Comparison of ENCODE assay signal across 9 cellular contexts in the genomic region with DNA sequence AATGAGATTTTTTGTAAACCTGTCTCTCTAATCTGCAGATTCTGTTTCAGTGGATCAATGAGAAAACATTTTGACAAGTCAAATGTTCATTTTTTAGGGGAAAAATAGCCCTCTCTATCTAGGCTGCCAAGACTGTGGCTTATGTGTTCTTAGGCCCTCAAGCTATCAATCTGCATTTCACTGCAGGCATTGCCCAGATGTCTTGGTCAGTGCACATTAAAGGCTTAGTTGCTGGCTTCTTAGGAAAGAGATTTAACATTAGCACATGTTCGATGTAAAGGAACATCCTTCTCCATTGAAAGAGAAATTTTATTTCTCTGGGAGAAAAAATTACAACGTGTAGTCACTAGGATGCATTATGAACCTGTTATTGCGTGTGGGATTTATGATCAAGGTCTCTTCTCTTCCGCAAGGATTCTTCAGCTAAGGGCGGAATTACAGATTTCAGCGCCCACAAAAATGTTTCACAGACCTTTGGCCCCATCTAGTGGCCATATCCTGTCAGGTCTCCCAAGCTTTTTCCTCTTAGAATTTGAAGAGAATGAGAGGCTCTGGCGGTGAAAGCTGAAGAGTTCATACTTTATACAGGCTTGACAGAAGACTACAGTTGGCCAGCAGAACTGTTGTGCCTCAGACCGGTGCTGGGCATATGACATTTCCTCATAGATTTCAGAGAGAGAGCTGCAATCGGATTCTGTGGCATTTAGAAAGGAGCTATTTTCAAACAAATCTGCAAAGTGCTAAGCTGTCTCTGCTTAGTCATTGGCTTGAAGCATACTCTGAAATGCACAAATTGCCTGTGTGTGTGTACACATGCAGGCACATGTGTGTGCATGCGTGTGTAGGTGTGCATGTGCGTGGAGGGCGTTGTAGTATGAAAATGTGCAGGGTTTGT.
DNase-seq lines count a peak whose midpoint lies in the region; ATAC-seq and TF ChIP-seq lines count a peak whose summit lies in the region.
"Had no signal": no experiment of that assay in that cellular context is flagged by ENCODE, and none has a peak within 500 bp of the region (broad histone marks: within the 10 kb centered on the region; RNA-seq: fewer than 3 reads in every experiment).

No MANE protein-coding gene starts in this region.

- ATAC-seq in CD8-positive, alpha-beta T cell = no peak
- peak; percentile 90 for ATAC-seq in GM19395 (IDR thresholded peaks at IDR 0.05; ENCODE audit: unreplicated experiment)
- peak; percentile 76 for ATAC-seq in HG03521 (IDR thresholded peaks at IDR 0.05; ENCODE audit: unreplicated experiment)
- no peak for ATAC-seq in stimulated activated naive CD8-positive, alpha-beta T cell treated with anti-CD3 and anti-CD28 coated beads, Interleukin-15, amount 100 ng/mL, for 72 hours

- no peak overlapping the region for H3K4me3 Mint-ChIP-seq in CD8-positive, alpha-beta T cell
- no peak overlapping the region for H3K4me3 Mint-ChIP-seq in endothelial cell (ENCODE audit: unreplicated experiment)
- H3K4me3 Mint-ChIP-seq in stimulated activated naive CD8-positive, alpha-beta T cell treated with anti-CD3 and anti-CD28 coated beads, Interleukin-15, amount 100 ng/mL, for 72 hours = no peak overlapping the region
- H3K4me3 Mint-ChIP-seq: T-helper 1 cell treated with Interleukin-12 subunit alpha and Interleukin-12 subunit beta and Interleukin-4 antibody, amounts not matched to agents 30 μg/mL and 1 μg/mL, for 36 hours had no signal

- peak in 6 of 7 experiments; percentile 18 to 64 (median 33) for DNase-seq in CD8-positive, alpha-beta T cell
- DNase-seq in NCI-H526 treated with DMSO at 0.1 percent for 48 hours (lab: John Stamatoyannopoulos, UW) = peak; percentile 39
- DNase-seq in activated CD4-positive, alpha-beta T cell treated with anti-CD3 and anti-CD28 coated beads, Interleukin-2, amount 50 U/mL, for 48 hours = peak; percentile 40 to 57
- peak; percentile 73 for DNase-seq in endothelial cell (ENCODE audit: low spot score)
- DNase-seq in middle frontal gyrus (ENCODE audit: extremely low spot score, low spot score) = peak; percentile 80
- peak; percentile 30 to 36 for DNase-seq in stimulated activated naive CD8-positive, alpha-beta T cell treated with anti-CD3 and anti-CD28 coated beads, Interleukin-15, amount 100 ng/mL, for 72 hours

- POLR2A ChIA-PET in CD8-positive, alpha-beta T cell (lab: Charles Lee) = interaction anchor here (0.7 kb wide), 1 partner anchor 689 kb away, joined by 3 read pairs; no protein-coding TSS in a partner anchor

- no peaks in the 10 kb centered on the region for H3K27me3 ChIP-seq in CD8-positive, alpha-beta T cell (ENCODE audit: insufficient read depth, low read length)

- H3K27ac Mint-ChIP-seq in CD8-positive, alpha-beta T cell = no peak overlapping the region
- no peak overlapping the region for H3K27ac Mint-ChIP-seq in endothelial cell (ENCODE audit: unreplicated experiment)
- no peak overlapping the region for H3K27ac Mint-ChIP-seq in stimulated activated naive CD8-positive, alpha-beta T cell treated with anti-CD3 and anti-CD28 coated beads, Interleukin-15, amount 100 ng/mL, for 72 hours
- H3K27ac Mint-ChIP-seq: T-helper 1 cell treated with Interleukin-12 subunit alpha and Interleukin-12 subunit beta and Interleukin-4 antibody, amounts not matched to agents 30 μg/mL and 1 μg/mL, for 36 hours had no signal

- no peaks in the 10 kb centered on the region for H3K4me1 ChIP-seq in CD8-positive, alpha-beta T cell (ENCODE audit: insufficient read depth, low read length)

- H3K36me3 ChIP-seq in CD8-positive, alpha-beta T cell (ENCODE audit: insufficient read depth, low read length) = no peaks in the 10 kb centered on the region

- CTCF ChIA-PET in CD8-positive, alpha-beta T cell (lab: Charles Lee) = interaction anchor here (0.8 to 2.1 kb wide), 10 partner anchors 9 to 780 kb away, joined by 3 to 7 read pairs (median 4); no protein-coding TSS in a partner anchor

- peaks cover 27% of the 10 kb centered on the region for H3K27me3 Mint-ChIP-seq in CD8-positive, alpha-beta T cell (ENCODE audit: low read depth)
- no peaks in the 10 kb centered on the region for H3K27me3 Mint-ChIP-seq in endothelial cell (ENCODE audit: unreplicated experiment)
- H3K27me3 Mint-ChIP-seq in stimulated activated naive CD8-positive, alpha-beta T cell treated with anti-CD3 and anti-CD28 coated beads, Interleukin-15, amount 100 ng/mL, for 72 hours = peaks cover 31% of the 10 kb centered on the region

- H3K9me3 ChIP-seq in CD8-positive, alpha-beta T cell (ENCODE audit: low read length) = no peaks in the 10 kb centered on the region

- H3K9me3 Mint-ChIP-seq in CD8-positive, alpha-beta T cell = no peaks in the 10 kb centered on the region
- H3K9me3 Mint-ChIP-seq in endothelial cell (ENCODE audit: unreplicated experiment) = no peaks in the 10 kb centered on the region
- H3K9me3 Mint-ChIP-seq in stimulated activated naive CD8-positive, alpha-beta T cell treated with anti-CD3 and anti-CD28 coated beads, Interleukin-15, amount 100 ng/mL, for 72 hours = no peaks in the 10 kb centered on the region
- H3K9me3 Mint-ChIP-seq: T-helper 1 cell treated with Interleukin-12 subunit alpha and Interleukin-12 subunit beta and Interleukin-4 antibody, amounts not matched to agents 30 μg/mL and 1 μg/mL, for 36 hours had no signal

- H3K4me3 ChIP-seq in CD8-positive, alpha-beta T cell (ENCODE audit: low read depth, low read length) = no peak overlapping the region

- TF ChIP-seq CTCF in CD8-positive, alpha-beta T cell (IDR thresholded peaks at IDR 0.05) = peak; percentile 77
- TF ChIP-seq CTCF in endothelial cell (IDR thresholded peaks at IDR 0.05; ENCODE audit: unreplicated experiment) = peak; percentile 85

- no peaks in the 10 kb centered on the region for H3K4me1 Mint-ChIP-seq in CD8-positive, alpha-beta T cell (ENCODE audit: low read depth)
- peaks cover 4% of the 10 kb centered on the region for H3K4me1 Mint-ChIP-seq in endothelial cell (ENCODE audit: unreplicated experiment)
- H3K4me1 Mint-ChIP-seq in stimulated activated naive CD8-positive, alpha-beta T cell treated with anti-CD3 and anti-CD28 coated beads, Interleukin-15, amount 100 ng/mL, for 72 hours = no peaks in the 10 kb centered on the region

- H3K36me3 Mint-ChIP-seq in CD8-positive, alpha-beta T cell = no peaks in the 10 kb centered on the region
- H3K36me3 Mint-ChIP-seq in endothelial cell (ENCODE audit: low read depth, unreplicated experiment) = no peaks in the 10 kb centered on the region

- H3K27ac ChIP-seq in CD8-positive, alpha-beta T cell (ENCODE audit: low read depth, low read length) = no peak overlapping the region

- intact Hi-C loops in CD8-positive, alpha-beta T cell (cut with DNase I, micrococcal nuclease) = no loop called here

Comparison
In these comparisons a context has a peak if more than half of its experiments do, and no peak if none do; other contexts are left out.
1. ATAC-seq: peak in GM19395 (single experiment) and HG03521 (single experiment); none in CD8-positive, alpha-beta T cell (single experiment) and stimulated activated naive CD8-positive, alpha-beta T cell treated with anti-CD3 and anti-CD28 coated beads, Interleukin-15, amount 100 ng/mL, for 72 hours (single experiment).
2. Peak in every context shown above with its lines, with median percentiles within 50 percentile points of each other: DNase-seq.